23 cellular contexts compared by ENCODE assay signal in genomic region chr1:80143361-80143760, GRCh38.
"Had no signal": no experiment of that assay in that cellular context is flagged by ENCODE, and none has a peak within 500 bp of the region (broad histone marks: within the 10 kb centered on the region; RNA-seq: fewer than 3 reads in every experiment).

No MANE protein-coding gene starts in this region.

- DNase-seq: naive thymus-derived CD8-positive, alpha-beta T cell; nephron progenitor cell; occipital lobe; ovary; psoas muscle; right lobe of liver; sigmoid colon; small intestine; stimulated activated CD4-positive, alpha-beta T cell treated with anti-CD3 and anti-CD28 coated beads, Interleukin-15, amount 100 ng/mL, for 24 hours; stimulated activated CD4-positive, alpha-beta T cell treated with anti-CD3 and anti-CD28 coated beads, Interleukin-2, amount 100 ng/mL, for 24 hours; stimulated activated CD4-positive, alpha-beta T cell treated with anti-CD3 and anti-CD28 coated beads, Interleukin-2, amount 100 ng/mL, for 48 hours; stimulated activated CD4-positive, alpha-beta T cell treated with anti-CD3 and anti-CD28 coated beads, Interleukin-4, amount 100 ng/mL, for 24 hours; stimulated activated naive B cell treated with anti-CD40 and anti-IgM and Interleukin-4, amounts not matched to agents 10 μg/mL and 1 μg/mL and 100 μg/mL, for 72 hours; stimulated activated naive CD4-positive, alpha-beta T cell treated with Interleukin-2 at 50 U/mL for 16 hours; stomach; tibial artery; transverse colon; upper lobe of right lung; uterus had no signal

- H3K9me3 ChIP-seq: ovary, right lobe of liver had no signal

- H3K36me3 ChIP-seq: ovary, right lobe of liver, sigmoid colon, stomach, tibial artery, transverse colon, upper lobe of right lung, uterus had no signal

- ATAC-seq: naive thymus-derived CD8-positive, alpha-beta T cell; natural killer cell treated with Interleukin-12 subunit alpha and Interleukin-12 subunit beta and Interleukin-15 and Interleukin-18, amount 100 ng/mL, for 72 hours; psoas muscle; right cardiac atrium; right lobe of liver; stimulated activated effector memory CD8-positive, alpha-beta T cell treated with anti-CD3 and anti-CD28 coated beads, Interleukin-12 subunit alpha, Interleukin-12 subunit beta, amount 100 ng/mL, for 72 hours; stimulated activated naive B cell treated with anti-CD40 and anti-IgM and Interleukin-4, amounts not matched to agents 10 μg/mL and 1 μg/mL and 100 μg/mL, for 72 hours; upper lobe of right lung had no signal

- H3K27me3 ChIP-seq: ovary, right lobe of liver, sigmoid colon, stomach, tibial artery, transverse colon, upper lobe of right lung, uterus had no signal

- H3K9ac ChIP-seq: parathyroid adenoma had no signal

- H3K4me1 ChIP-seq: parathyroid adenoma, psoas muscle, right lobe of liver, sigmoid colon, stomach, tibial artery, transverse colon, upper lobe of right lung, uterus had no signal

- H2AFZ ChIP-seq: parathyroid adenoma had no signal

- H3K4me3 ChIP-seq: ovary, psoas muscle, right lobe of liver, sigmoid colon, stomach, tibial artery, transverse colon, upper lobe of right lung, uterus had no signal

- H3K27ac ChIP-seq: ovary, parathyroid adenoma, psoas muscle, right lobe of liver, sigmoid colon, stomach, tibial artery, transverse colon, upper lobe of right lung, uterus had no signal
